8 cellular contexts compared by ENCODE assay signal in the genomic region with DNA sequence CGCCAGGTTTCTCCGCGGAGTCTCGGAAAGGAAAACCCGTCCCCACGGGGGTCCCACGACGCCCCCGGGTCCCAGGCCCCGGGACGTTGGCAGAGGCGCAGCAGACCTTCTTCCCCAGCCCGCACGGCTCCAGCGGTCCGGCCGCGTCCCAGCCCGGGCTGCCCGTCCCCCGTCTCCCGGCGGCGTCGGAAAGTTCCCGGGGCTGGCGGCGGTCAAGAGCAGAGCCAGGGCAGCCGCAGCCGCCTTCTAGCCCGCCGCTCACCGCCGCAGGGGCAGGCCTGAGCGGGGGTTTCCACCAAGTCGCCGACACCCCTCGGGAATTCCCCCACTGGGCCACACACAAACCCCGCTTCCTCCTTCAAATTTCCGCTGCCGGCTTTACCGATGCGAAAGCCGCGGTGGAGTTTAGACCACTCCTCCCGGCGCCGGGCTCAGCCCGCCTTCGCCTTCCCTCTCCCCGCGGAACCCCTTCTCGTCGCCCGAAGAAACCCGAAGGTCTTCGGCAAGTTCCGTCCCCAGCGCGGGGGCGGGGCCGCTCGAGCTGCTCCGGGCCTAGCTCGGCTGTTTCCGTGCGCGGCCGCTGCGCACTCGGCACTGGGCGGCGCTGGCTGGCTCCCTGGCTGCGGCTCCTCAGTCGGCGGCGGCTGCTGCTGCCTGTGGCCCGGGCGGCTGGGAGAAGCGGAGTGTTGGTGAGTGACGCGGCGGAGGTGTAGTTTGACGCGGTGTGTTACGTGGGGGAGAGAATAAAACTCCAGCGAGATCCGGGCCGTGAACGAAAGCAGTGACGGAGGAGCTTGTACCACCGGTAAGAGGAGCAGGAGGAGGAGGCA. TPM values are rescaled to one million over a fixed set of nuclear protein-coding genes. Genes with fewer than 3 reads are reported as not detected.
A peak's percentile ranks its signal among the peaks of the same experiment; 100 is the strongest.
DNase-seq lines count a peak whose midpoint lies in the region; ATAC-seq and TF ChIP-seq lines count a peak whose summit lies in the region.

A gene (plus strand): TSS at position 633 of the 830 bp plus-strand sequence. CDS start 25,674 bp downstream, outside the sequence.

- in situ Hi-C loops in GM13977 (cut with MboI; ENCODE audit: low pct_unique_long_range_greater_than_20kb, low sequenced_read_pairs, unreplicated experiment) = no loop called here

- H3K27ac Mint-ChIP-seq in T-helper 1 cell treated with Interleukin-12 subunit alpha and Interleukin-12 subunit beta and Interleukin-4 antibody, amounts not matched to agents 30 μg/mL and 1 μg/mL, for 36 hours = peak within 1 kb of the TSS; percentile 100

- DNase-seq in GM13977 (ENCODE audit: low spot score) (peak; percentile 98), NCI-H1694 (lab: John Stamatoyannopoulos, UW) (peak; percentile 95), amniotic stem cell (lab: John Stamatoyannopoulos, UW) (peak; percentile 100), left ventricle myocardium inferior (peak; percentile 98), prostate gland (ENCODE audit: low spot score) (peak; percentile 98)

- no peaks in the 10 kb centered on the region for H3K9me3 Mint-ChIP-seq in T-helper 1 cell treated with Interleukin-12 subunit alpha and Interleukin-12 subunit beta and Interleukin-4 antibody, amounts not matched to agents 30 μg/mL and 1 μg/mL, for 36 hours

- H3K36me3 ChIP-seq in left ventricle myocardium inferior = no peaks in the 10 kb centered on the region
- no peaks in the 10 kb centered on the region for H3K36me3 ChIP-seq in prostate gland
- no peaks in the 10 kb centered on the region for H3K36me3 ChIP-seq in urinary bladder (ENCODE audit: insufficient read depth)

- H3K9me3 ChIP-seq in left ventricle myocardium inferior (replicated peaks) (no peaks in the 10 kb centered on the region), prostate gland (no peaks in the 10 kb centered on the region)

- H3K4me1 ChIP-seq in left ventricle myocardium inferior = peaks cover 64% of the 10 kb centered on the region
- H3K4me1 ChIP-seq in prostate gland (replicated peaks) = peaks cover 6% of the 10 kb centered on the region
- no peaks in the 10 kb centered on the region for H3K4me1 ChIP-seq in urinary bladder (ENCODE audit: insufficient read depth)

- H3K4me3 ChIP-seq in left ventricle myocardium inferior = peak within 1 kb of the TSS; percentile 91
- H3K4me3 ChIP-seq in prostate gland = peak within 1 kb of the TSS; percentile 66 to 78
- H3K4me3 ChIP-seq in urinary bladder (ENCODE audit: low read depth, low read length) = peak within 1 kb of the TSS; percentile 93

- peak within 1 kb of the TSS; percentile 99 for H3K27ac ChIP-seq in left ventricle myocardium inferior (replicated peaks)
- peak within 1 kb of the TSS; percentile 96 to 97 for H3K27ac ChIP-seq in prostate gland
- H3K27ac ChIP-seq in urinary bladder (ENCODE audit: low read depth) = peak within 1 kb of the TSS; percentile 99

- peak within 1 kb of the TSS; percentile 98 for H3K4me3 Mint-ChIP-seq in T-helper 1 cell treated with Interleukin-12 subunit alpha and Interleukin-12 subunit beta and Interleukin-4 antibody, amounts not matched to agents 30 μg/mL and 1 μg/mL, for 36 hours

- peak; percentile 77 for ATAC-seq in HG02884 (IDR thresholded peaks at IDR 0.05; ENCODE audit: unreplicated experiment)

- H3K27me3 Mint-ChIP-seq in T-helper 1 cell treated with Interleukin-12 subunit alpha and Interleukin-12 subunit beta and Interleukin-4 antibody, amounts not matched to agents 30 μg/mL and 1 μg/mL, for 36 hours (ENCODE audit: low read depth) = peaks cover 11% of the 10 kb centered on the region

- H3K36me3 Mint-ChIP-seq in T-helper 1 cell treated with Interleukin-12 subunit alpha and Interleukin-12 subunit beta and Interleukin-4 antibody, amounts not matched to agents 30 μg/mL and 1 μg/mL, for 36 hours (ENCODE audit: low read depth) = peaks cover 11% of the 10 kb centered on the region

- TF ChIP-seq CTCF in GM13977 (IDR thresholded peaks at IDR 0.05; ENCODE audit: extremely low read depth, insufficient read depth, missing control alignments) = peak; percentile 45
- TF ChIP-seq CTCF in left ventricle myocardium inferior (IDR thresholded peaks at IDR 0.05; ENCODE audit: borderline replicate concordance) = no peak
- TF ChIP-seq CTCF in prostate gland (IDR thresholded peaks at IDR 0.05) = peak in 2 of 4 experiments; percentile 26 to 46

- under 1% methylated on average over 84 of the region's 92 CpGs for WGBS in prostate gland
- WGBS in urinary bladder = under 1% methylated on average over 92 of the region's 92 CpGs

- H3K27me3 ChIP-seq in left ventricle myocardium inferior (ENCODE audit: low read depth) = no peaks in the 10 kb centered on the region
- no peaks in the 10 kb centered on the region for H3K27me3 ChIP-seq in prostate gland (replicated peaks; ENCODE audit: insufficient read depth)

- peak; percentile 90 for TF ChIP-seq POLR2A in prostate gland (IDR thresholded peaks at IDR 0.05)

- H3K4me1 Mint-ChIP-seq in T-helper 1 cell treated with Interleukin-12 subunit alpha and Interleukin-12 subunit beta and Interleukin-4 antibody, amounts not matched to agents 30 μg/mL and 1 μg/mL, for 36 hours (ENCODE audit: low read depth) = peaks cover 51% of the 10 kb centered on the region

- intact Hi-C loops in left ventricle myocardium inferior (cut with micrococcal nuclease) (no loop called here), prostate gland (cut with DNase I) (loop anchor here (1.0 kb wide), 1 partner anchor 96 kb away; a partner anchor contains a TSS)

RNA-seq across cellular contexts. Expression of the gene that starts here (rescaled TPM):
- total RNA-seq in left ventricle myocardium inferior = 50.5 TPM
- 10 to 100 TPM; 44.0 to 47.1 TPM for total RNA-seq in prostate gland
- 91.5 TPM for total RNA-seq in urinary bladder
- polyA plus RNA-seq in urinary bladder = 14.8 TPM

Comparison
In these comparisons a context has a peak if more than half of its experiments do, and no peak if none do; other contexts are left out.
1. Peak in every context shown above with its lines: DNase-seq, ATAC-seq, H3K4me3 ChIP-seq and H3K27ac ChIP-seq.